ENCODE assay signal across 15 cellular contexts in genomic region chr6:134609862-134610261, GRCh38.
DNase-seq lines count a peak whose midpoint lies in the region; ATAC-seq lines count a peak whose summit lies in the region.
"Had no signal": no experiment of that assay in that cellular context is flagged by ENCODE, and none has a peak within 500 bp of the region (broad histone marks: within the 10 kb centered on the region; RNA-seq: fewer than 3 reads in every experiment).

No MANE protein-coding gene starts in this region.

- ATAC-seq in GM19324 (IDR thresholded peaks at IDR 0.05; ENCODE audit: low FRiP score, unreplicated experiment), result no peak
- ATAC-seq: GM12878, Right ventricle myocardium inferior had no signal

- DNase-seq in NCI-H82 (lab: John Stamatoyannopoulos, UW) (peak; percentile 20), NCI-H82 treated with DMSO at 0.1 percent for 48 hours (lab: John Stamatoyannopoulos, UW; ENCODE audit: unreplicated experiment) (no peak), NCI-H1105 (lab: John Stamatoyannopoulos, UW) (peak; percentile 10), NCI-H2227 treated with DMSO at 0.1 percent for 48 hours (lab: John Stamatoyannopoulos, UW) (peak; percentile 41), putamen (ENCODE audit: low spot score) (peak; percentile 72), NCI-H446 treated with DMSO at 0.1 percent for 48 hours (lab: John Stamatoyannopoulos, UW) (no peak), NCI-H187 (lab: John Stamatoyannopoulos, UW) (no peak)
- DNase-seq: ACHN; BE2C; CD4-positive, alpha-beta memory T cell; HCEC 1CT; NCI-H2029 had no signal

Comparison
In these comparisons a context has a peak if more than half of its experiments do, and no peak if none do; other contexts are left out.
1. DNase-seq: peak in NCI-H82 (single experiment), NCI-H1105 (single experiment), NCI-H2227 treated with DMSO at 0.1 percent for 48 hours (single experiment) and putamen (single experiment); none in NCI-H82 treated with DMSO at 0.1 percent for 48 hours (single experiment), NCI-H446 treated with DMSO at 0.1 percent for 48 hours (single experiment) and NCI-H187 (0 of 2).